ENCODE assay signal across 1 cellular context in genomic region chr17:28861393-28862203, GRCh38.
TF ChIP-seq lines count a peak whose summit lies in the region.

No MANE protein-coding gene starts in this region.

TF ChIP-seq in K562, 482 proteins besides CTCF, POLR2A, EP300 and RAD21 (continued from another document and continues in another):
- peak; percentile 66; the same call in 1 of the 2 replicates for TF ChIP-seq ZBTB40 (IDR thresholded peaks at IDR 0.05)
- TF ChIP-seq ZBTB40 (CRISPR knock-in tag; IDR thresholded peaks at IDR 0.05), result no peak
- TF ChIP-seq MCM7 (IDR thresholded peaks at IDR 0.05), result no peak
- peak; percentile 57 for TF ChIP-seq PHF20 (IDR thresholded peaks at IDR 0.05; ENCODE audit: partially characterized antibody)
- no peak for TF ChIP-seq ZNF224 (CRISPR knock-in tag; IDR thresholded peaks at IDR 0.05)
- TF ChIP-seq ZNF512 (tag; IDR thresholded peaks at IDR 0.05), result no peak
- no peak for TF ChIP-seq MBD1 (CRISPR knock-in tag; IDR thresholded peaks at IDR 0.05)
- TF ChIP-seq ZNF584 (CRISPR knock-in tag; IDR thresholded peaks at IDR 0.05; ENCODE audit: low read depth), result no peak
- no peak for TF ChIP-seq PYGO2 (tag; IDR thresholded peaks at IDR 0.05)
- peak in 1 of 3 experiments; percentile 37; a peak in 1 of 6 replicates for TF ChIP-seq ZBTB11 (CRISPR knock-in tag; IDR thresholded peaks at IDR 0.05)
- no peak for TF ChIP-seq BRCA1 (IDR thresholded peaks at IDR 0.05)
- no peak for TF ChIP-seq BRCA1 (CRISPR knock-in tag; IDR thresholded peaks at IDR 0.05)
- TF ChIP-seq VEZF1 (CRISPR knock-in tag; IDR thresholded peaks at IDR 0.05), result peak; percentile 28; the same call in 1 of the 2 replicates
- no peak for TF ChIP-seq PHF21A (IDR thresholded peaks at IDR 0.05; ENCODE audit: borderline replicate concordance, low read depth)
- no peak for TF ChIP-seq THRA (IDR thresholded peaks at IDR 0.05)
- TF ChIP-seq PATZ1 (CRISPR knock-in tag; IDR thresholded peaks at IDR 0.05; ENCODE audit: borderline replicate concordance), result no peak
- TF ChIP-seq FOXO4 (CRISPR knock-in tag; IDR thresholded peaks at IDR 0.05), result 0 out of 2 replicates have a peak, but pooled peaks have one; percentile 30
- no peak; the same call in 1 of the 2 replicates for TF ChIP-seq ZC3H4 (CRISPR knock-in tag; IDR thresholded peaks at IDR 0.05; ENCODE audit: borderline replicate concordance)
- no peak for TF ChIP-seq ZNF274 (IDR thresholded peaks at IDR 0.05; ENCODE audit: borderline replicate concordance, low read depth, low read length)
- TF ChIP-seq DACH1 (IDR thresholded peaks at IDR 0.05; ENCODE audit: partially characterized antibody), result no peak
- TF ChIP-seq HNRNPK (IDR thresholded peaks at IDR 0.05; ENCODE audit: low read depth, low read length, poor library complexity, severe bottlenecking), result no peak
- TF ChIP-seq ZNF780A (CRISPR knock-in tag; IDR thresholded peaks at IDR 0.05), result no peak
- no peak for TF ChIP-seq NFE2 (IDR thresholded peaks at IDR 0.05; ENCODE audit: low read depth)
- no peak for TF ChIP-seq MIER1 (IDR thresholded peaks at IDR 0.05; ENCODE audit: low read depth)
- TF ChIP-seq MBD2 (IDR thresholded peaks at IDR 0.05; ENCODE audit: borderline replicate concordance, low read depth), result peak; percentile 63; the same call in 1 of the 2 replicates
- TF ChIP-seq SMARCA4 (IDR thresholded peaks at IDR 0.05), result peak; percentile 67
- TF ChIP-seq PHB2 (IDR thresholded peaks at IDR 0.05; ENCODE audit: low read depth), result no peak
- no peak for TF ChIP-seq JUNB (CRISPR knock-in tag; conservative IDR thresholded peaks at IDR 0.05)
- TF ChIP-seq ZNF707 (CRISPR knock-in tag; conservative IDR thresholded peaks at IDR 0.05), result no peak
- TF ChIP-seq ELK1 (CRISPR knock-in tag; IDR thresholded peaks at IDR 0.05), result no peak
- TF ChIP-seq CREB3 (tag; conservative IDR thresholded peaks at IDR 0.05; ENCODE audit: low read depth), result 0 out of 2 replicates have a peak, but pooled peaks have one; percentile 50
